1 cellular context compared by ENCODE assay signal in the genomic region with DNA sequence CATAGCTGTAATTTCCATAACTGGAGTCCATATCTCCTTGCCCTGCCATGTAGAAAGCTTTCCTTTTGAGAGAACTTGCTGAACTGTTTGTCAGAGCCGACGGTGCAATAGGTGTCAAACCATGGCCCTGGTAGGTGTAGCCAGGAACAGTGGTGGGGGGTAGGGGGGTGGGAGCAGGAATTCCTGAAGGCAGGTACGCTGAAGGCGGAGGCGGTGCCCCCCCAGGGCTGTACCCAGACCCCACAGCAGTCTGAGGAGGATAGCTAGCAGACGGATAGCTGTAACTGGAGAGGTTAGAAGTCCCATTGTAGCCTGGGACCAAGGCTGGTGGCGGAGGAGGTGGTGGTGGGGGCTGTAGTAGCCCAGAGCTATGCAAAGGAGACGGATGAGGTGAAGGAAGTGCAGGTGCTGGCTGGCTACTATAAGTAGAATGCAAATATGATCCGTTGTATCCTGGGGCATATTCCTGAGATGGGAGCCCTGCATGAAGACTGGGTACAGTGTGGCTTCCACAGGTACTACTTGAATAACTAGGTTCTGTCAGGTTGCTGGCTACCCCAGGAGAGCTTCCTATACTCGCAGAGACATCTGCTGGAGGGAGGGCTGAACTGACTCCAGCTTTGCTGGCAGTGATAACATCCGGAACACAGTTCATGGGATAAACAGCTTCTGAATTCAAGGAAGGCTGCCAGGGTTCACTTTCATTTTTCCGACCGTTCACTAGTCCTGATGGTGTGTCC.
TF ChIP-seq lines count a peak whose summit lies in the region.

No MANE protein-coding gene starts in this region.

TF ChIP-seq in WTC11, 78 proteins besides CTCF, POLR2A, EP300 and RAD21 (continued from another document):
- TF ChIP-seq, protein P1, sequence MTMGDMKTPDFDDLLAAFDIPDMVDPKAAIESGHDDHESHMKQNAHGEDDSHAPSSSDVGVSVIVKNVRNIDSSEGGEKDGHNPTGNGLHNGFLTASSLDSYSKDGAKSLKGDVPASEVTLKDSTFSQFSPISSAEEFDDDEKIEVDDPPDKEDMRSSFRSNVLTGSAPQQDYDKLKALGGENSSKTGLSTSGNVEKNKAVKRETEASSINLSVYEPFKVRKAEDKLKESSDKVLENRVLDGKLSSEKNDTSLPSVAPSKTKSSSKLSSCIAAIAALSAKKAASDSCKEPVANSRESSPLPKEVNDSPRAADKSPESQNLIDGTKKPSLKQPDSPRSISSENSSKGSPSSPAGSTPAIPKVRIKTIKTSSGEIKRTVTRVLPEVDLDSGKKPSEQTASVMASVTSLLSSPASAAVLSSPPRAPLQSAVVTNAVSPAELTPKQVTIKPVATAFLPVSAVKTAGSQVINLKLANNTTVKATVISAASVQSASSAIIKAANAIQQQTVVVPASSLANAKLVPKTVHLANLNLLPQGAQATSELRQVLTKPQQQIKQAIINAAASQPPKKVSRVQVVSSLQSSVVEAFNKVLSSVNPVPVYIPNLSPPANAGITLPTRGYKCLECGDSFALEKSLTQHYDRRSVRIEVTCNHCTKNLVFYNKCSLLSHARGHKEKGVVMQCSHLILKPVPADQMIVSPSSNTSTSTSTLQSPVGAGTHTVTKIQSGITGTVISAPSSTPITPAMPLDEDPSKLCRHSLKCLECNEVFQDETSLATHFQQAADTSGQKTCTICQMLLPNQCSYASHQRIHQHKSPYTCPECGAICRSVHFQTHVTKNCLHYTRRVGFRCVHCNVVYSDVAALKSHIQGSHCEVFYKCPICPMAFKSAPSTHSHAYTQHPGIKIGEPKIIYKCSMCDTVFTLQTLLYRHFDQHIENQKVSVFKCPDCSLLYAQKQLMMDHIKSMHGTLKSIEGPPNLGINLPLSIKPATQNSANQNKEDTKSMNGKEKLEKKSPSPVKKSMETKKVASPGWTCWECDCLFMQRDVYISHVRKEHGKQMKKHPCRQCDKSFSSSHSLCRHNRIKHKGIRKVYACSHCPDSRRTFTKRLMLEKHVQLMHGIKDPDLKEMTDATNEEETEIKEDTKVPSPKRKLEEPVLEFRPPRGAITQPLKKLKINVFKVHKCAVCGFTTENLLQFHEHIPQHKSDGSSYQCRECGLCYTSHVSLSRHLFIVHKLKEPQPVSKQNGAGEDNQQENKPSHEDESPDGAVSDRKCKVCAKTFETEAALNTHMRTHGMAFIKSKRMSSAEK (CRISPR knock-in tag; IDR thresholded peaks at IDR 0.05; ENCODE audit: borderline replicate concordance), result no peak
- TF ChIP-seq RELA (CRISPR knock-in tag; IDR thresholded peaks at IDR 0.05; ENCODE audit: borderline replicate concordance) (no peak), PRRX2 (CRISPR knock-in tag; IDR thresholded peaks at IDR 0.05) (no peak), ESRRA (CRISPR knock-in tag; IDR thresholded peaks at IDR 0.05; ENCODE audit: borderline replicate concordance) (no peak), RORB (CRISPR knock-in tag; IDR thresholded peaks at IDR 0.05) (no peak), ZNF121 (CRISPR knock-in tag; IDR thresholded peaks at IDR 0.05) (no peak), JAZF1 (CRISPR knock-in tag; IDR thresholded peaks at IDR 0.05) (no peak), ZBTB21 (CRISPR knock-in tag; IDR thresholded peaks at IDR 0.05; ENCODE audit: borderline replicate concordance) (no peak), GRHL2 (CRISPR knock-in tag; IDR thresholded peaks at IDR 0.05; ENCODE audit: insufficient replicate concordance, severe bottlenecking) (no peak), NR1H2 (CRISPR knock-in tag; IDR thresholded peaks at IDR 0.05) (no peak), ELF4 (CRISPR knock-in tag; IDR thresholded peaks at IDR 0.05; ENCODE audit: low read depth) (no peak), EMX1 (CRISPR knock-in tag; IDR thresholded peaks at IDR 0.05) (no peak)
- TF ChIP-seq, protein P2, sequence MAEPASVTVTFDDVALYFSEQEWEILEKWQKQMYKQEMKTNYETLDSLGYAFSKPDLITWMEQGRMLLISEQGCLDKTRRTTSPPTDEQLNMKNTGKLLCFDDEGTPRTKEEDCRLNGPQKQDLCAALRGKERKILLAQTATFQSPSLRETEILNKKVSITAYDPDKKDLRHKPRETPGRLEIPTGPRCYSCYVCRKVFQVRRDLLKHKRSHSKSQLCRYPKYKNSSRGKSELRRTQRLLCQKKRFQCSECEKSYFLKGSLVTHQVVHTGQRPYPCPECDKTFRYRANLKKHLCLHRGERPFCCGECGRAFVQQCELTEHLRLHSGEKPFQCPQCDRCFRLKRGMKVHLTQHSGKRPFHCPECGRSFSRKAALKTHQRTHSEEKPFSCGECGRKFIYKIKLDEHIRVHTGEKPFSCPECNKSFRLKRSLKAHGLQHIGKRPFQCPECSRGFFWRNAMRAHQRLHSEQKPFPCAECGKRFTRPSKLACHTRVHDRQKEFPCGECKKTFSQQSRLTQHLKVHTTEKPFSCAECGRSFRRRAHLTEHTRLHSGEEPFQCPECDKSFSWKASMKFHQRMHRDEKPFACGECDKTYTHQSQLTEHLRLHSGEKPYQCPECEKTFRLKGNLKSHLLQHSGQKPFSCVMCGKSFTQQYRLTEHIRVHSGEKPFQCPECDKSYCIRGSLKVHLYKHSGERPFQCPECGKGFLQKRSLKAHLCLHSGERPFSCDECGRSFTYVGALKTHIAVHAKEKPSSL (CRISPR knock-in tag; conservative IDR thresholded peaks at IDR 0.05), result no peak
- TF ChIP-seq, protein P3, sequence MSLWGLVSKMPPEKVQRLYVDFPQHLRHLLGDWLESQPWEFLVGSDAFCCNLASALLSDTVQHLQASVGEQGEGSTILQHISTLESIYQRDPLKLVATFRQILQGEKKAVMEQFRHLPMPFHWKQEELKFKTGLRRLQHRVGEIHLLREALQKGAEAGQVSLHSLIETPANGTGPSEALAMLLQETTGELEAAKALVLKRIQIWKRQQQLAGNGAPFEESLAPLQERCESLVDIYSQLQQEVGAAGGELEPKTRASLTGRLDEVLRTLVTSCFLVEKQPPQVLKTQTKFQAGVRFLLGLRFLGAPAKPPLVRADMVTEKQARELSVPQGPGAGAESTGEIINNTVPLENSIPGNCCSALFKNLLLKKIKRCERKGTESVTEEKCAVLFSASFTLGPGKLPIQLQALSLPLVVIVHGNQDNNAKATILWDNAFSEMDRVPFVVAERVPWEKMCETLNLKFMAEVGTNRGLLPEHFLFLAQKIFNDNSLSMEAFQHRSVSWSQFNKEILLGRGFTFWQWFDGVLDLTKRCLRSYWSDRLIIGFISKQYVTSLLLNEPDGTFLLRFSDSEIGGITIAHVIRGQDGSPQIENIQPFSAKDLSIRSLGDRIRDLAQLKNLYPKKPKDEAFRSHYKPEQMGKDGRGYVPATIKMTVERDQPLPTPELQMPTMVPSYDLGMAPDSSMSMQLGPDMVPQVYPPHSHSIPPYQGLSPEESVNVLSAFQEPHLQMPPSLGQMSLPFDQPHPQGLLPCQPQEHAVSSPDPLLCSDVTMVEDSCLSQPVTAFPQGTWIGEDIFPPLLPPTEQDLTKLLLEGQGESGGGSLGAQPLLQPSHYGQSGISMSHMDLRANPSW (CRISPR knock-in tag; conservative IDR thresholded peaks at IDR 0.05; ENCODE audit: low read depth), result no peak
- TF ChIP-seq, protein P4, sequence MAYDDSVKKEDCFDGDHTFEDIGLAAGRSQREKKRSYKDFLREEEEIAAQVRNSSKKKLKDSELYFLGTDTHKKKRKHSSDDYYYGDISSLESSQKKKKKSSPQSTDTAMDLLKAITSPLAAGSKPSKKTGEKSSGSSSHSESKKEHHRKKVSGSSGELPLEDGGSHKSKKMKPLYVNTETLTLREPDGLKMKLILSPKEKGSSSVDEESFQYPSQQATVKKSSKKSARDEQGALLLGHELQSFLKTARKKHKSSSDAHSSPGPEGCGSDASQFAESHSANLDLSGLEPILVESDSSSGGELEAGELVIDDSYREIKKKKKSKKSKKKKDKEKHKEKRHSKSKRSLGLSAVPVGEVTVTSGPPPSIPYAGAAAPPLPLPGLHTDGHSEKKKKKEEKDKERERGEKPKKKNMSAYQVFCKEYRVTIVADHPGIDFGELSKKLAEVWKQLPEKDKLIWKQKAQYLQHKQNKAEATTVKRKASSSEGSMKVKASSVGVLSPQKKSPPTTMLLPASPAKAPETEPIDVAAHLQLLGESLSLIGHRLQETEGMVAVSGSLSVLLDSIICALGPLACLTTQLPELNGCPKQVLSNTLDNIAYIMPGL (CRISPR knock-in tag; IDR thresholded peaks at IDR 0.05), result no peak
